ENCODE assay signal across 9 cellular contexts in the genomic region with DNA sequence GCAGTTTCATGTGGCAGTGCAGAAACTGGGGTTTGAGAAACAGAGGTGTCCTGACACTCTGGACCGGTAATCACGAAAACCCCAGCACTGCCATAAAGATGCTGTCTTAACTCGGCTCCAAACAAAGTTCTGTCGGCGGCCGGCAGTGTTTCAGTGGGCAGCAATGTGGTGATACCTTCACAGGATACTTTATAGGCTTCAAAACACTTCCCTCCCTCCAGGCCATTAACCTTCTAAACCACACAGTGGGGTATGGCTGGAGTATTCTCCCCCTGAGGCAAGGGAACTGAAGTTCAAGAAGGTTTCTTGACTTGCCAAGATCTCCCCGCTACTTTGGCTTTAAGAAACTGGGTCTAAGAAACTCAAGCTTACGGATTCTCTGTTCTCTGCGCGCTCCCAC. TPM values are rescaled to one million over a fixed set of nuclear protein-coding genes. Genes with fewer than 3 reads are reported as not detected.
DNase-seq lines count a peak whose midpoint lies in the region; ATAC-seq and TF ChIP-seq lines count a peak whose summit lies in the region.
"Had no signal": no experiment of that assay in that cellular context is flagged by ENCODE, and none has a peak within 500 bp of the region (broad histone marks: within the 10 kb centered on the region; RNA-seq: fewer than 3 reads in every experiment).

No MANE protein-coding gene starts in this region.

- peaks cover 69% of the 10 kb centered on the region for H3K79me2 ChIP-seq in SU-DHL-6 (ENCODE audit: insufficient read depth, low read length)

- POLR2A ChIA-PET in activated CD4-positive, alpha-beta memory T cell treated with anti-CD3 and anti-CD28 coated beads for 36 hours (lab: Charles Lee), result no interaction called here
- POLR2A ChIA-PET in activated CD4-positive, alpha-beta memory T cell treated with anti-CD3 and anti-CD28 coated beads, Interleukin-2, amount 10 ng/mL, durations not matched to agents 7 days and 5 days (lab: Charles Lee), result no interaction called here

- H3K9me3 ChIP-seq in SU-DHL-6 (ENCODE audit: insufficient read depth, low read length), result no peaks in the 10 kb centered on the region
- no peaks in the 10 kb centered on the region for H3K9me3 ChIP-seq in subcutaneous abdominal adipose tissue (ENCODE audit: control insufficient read depth in 5 of 5, low read length in 5 of 5)

- H3K27me3 ChIP-seq in SU-DHL-6 (ENCODE audit: low read length), result no peaks in the 10 kb centered on the region
- H3K27me3 ChIP-seq in subcutaneous abdominal adipose tissue (ENCODE audit: control insufficient read depth in 5 of 5, insufficient read depth in 4 of 5, low read length in 5 of 5), result peaks cover 12 to 25% (median 13%) of the 10 kb centered on the region in 5 donors

- H3K36me3 Mint-ChIP-seq in activated CD4-positive, alpha-beta memory T cell treated with anti-CD3 and anti-CD28 coated beads for 36 hours, result no peaks in the 10 kb centered on the region
- H3K36me3 Mint-ChIP-seq in activated CD4-positive, alpha-beta memory T cell treated with anti-CD3 and anti-CD28 coated beads, Interleukin-2, amount 10 ng/mL, durations not matched to agents 7 days and 5 days (ENCODE audit: low read depth), result no peaks in the 10 kb centered on the region

- no peak for TF ChIP-seq CTCF in SU-DHL-6 (IDR thresholded peaks at IDR 0.05; ENCODE audit: insufficient read depth, low read length, poor library complexity, severe bottlenecking)

- H3K4me3 ChIP-seq in SU-DHL-6 (ENCODE audit: insufficient read depth, low read length, poor library complexity, severe bottlenecking) (peak overlapping the region; percentile 83), subcutaneous abdominal adipose tissue (ENCODE audit: low read depth in 1 of 5, low read length in 5 of 5) (peak overlapping the region in 3 of 5 donors; percentile 39 to 47 (median 39))

- intact Hi-C loops in activated CD4-positive, alpha-beta memory T cell treated with anti-CD3 and anti-CD28 coated beads for 36 hours (cut with micrococcal nuclease), result no loop called here

- peak overlapping the region; percentile 94 for H3K4me2 ChIP-seq in SU-DHL-6 (ENCODE audit: low read depth, low read length, poor library complexity, severe bottlenecking)

- peak overlapping the region; percentile 87 for H3K27ac ChIP-seq in SU-DHL-6 (ENCODE audit: low read depth, low read length)
- H3K27ac ChIP-seq in subcutaneous abdominal adipose tissue (ENCODE audit: low read depth, low read length), result no peak overlapping the region

- peak overlapping the region; percentile 83 for H3K9ac ChIP-seq in SU-DHL-6 (ENCODE audit: low read length)
- no peak overlapping the region for H3K9ac ChIP-seq in subcutaneous abdominal adipose tissue (ENCODE audit: low read length in 5 of 5)

- H3K9me3 Mint-ChIP-seq in activated CD4-positive, alpha-beta memory T cell treated with anti-CD3 and anti-CD28 coated beads for 36 hours, result no peaks in the 10 kb centered on the region
- H3K9me3 Mint-ChIP-seq in activated CD4-positive, alpha-beta memory T cell treated with anti-CD3 and anti-CD28 coated beads, Interleukin-2, amount 10 ng/mL, durations not matched to agents 7 days and 5 days, result no peaks in the 10 kb centered on the region

- no peaks in the 10 kb centered on the region for H3K36me3 ChIP-seq in SU-DHL-6 (ENCODE audit: low read length)
- H3K36me3 ChIP-seq in subcutaneous abdominal adipose tissue (ENCODE audit: control insufficient read depth in 5 of 5, insufficient read depth in 5 of 5, low read length in 5 of 5), result no peaks in the 10 kb centered on the region

- H3K9me2 ChIP-seq in SU-DHL-6 (replicated peaks; ENCODE audit: insufficient read depth, low read length), result no peaks in the 10 kb centered on the region

- no peak overlapping the region for H2AFZ ChIP-seq in SU-DHL-6 (ENCODE audit: low read depth, low read length, severe bottlenecking)

- no peak overlapping the region for H3K27ac Mint-ChIP-seq in activated CD4-positive, alpha-beta memory T cell treated with anti-CD3 and anti-CD28 coated beads for 36 hours
- H3K27ac Mint-ChIP-seq in activated CD4-positive, alpha-beta memory T cell treated with anti-CD3 and anti-CD28 coated beads, Interleukin-2, amount 10 ng/mL, durations not matched to agents 7 days and 5 days, result no peak overlapping the region

- no peak for DNase-seq in activated CD4-positive, alpha-beta memory T cell treated with anti-CD3 and anti-CD28 coated beads for 36 hours
- no peak for DNase-seq in activated CD4-positive, alpha-beta memory T cell treated with anti-CD3 and anti-CD28 coated beads, Interleukin-2, amount 10 ng/mL, durations not matched to agents 7 days and 5 days
- DNase-seq in islet precursor cell (peak; percentile 76), NCI-H524 (lab: John Stamatoyannopoulos, UW) (no peak), epidermal melanocyte (ENCODE audit: insufficient read length, low spot score) (no peak)

- peak overlapping the region; percentile 0 for H3K4me3 Mint-ChIP-seq in activated CD4-positive, alpha-beta memory T cell treated with anti-CD3 and anti-CD28 coated beads for 36 hours
- H3K4me3 Mint-ChIP-seq in activated CD4-positive, alpha-beta memory T cell treated with anti-CD3 and anti-CD28 coated beads, Interleukin-2, amount 10 ng/mL, durations not matched to agents 7 days and 5 days, result no peak overlapping the region

- no peak for ATAC-seq in GM21825 (IDR thresholded peaks at IDR 0.05; ENCODE audit: unreplicated experiment)

- CTCF ChIA-PET in activated CD4-positive, alpha-beta memory T cell treated with anti-CD3 and anti-CD28 coated beads for 36 hours (lab: Charles Lee), result no interaction called here
- CTCF ChIA-PET in activated CD4-positive, alpha-beta memory T cell treated with anti-CD3 and anti-CD28 coated beads, Interleukin-2, amount 10 ng/mL, durations not matched to agents 7 days and 5 days (lab: Charles Lee), result no interaction called here

- no peaks in the 10 kb centered on the region for H4K20me1 ChIP-seq in SU-DHL-6 (ENCODE audit: low read depth, low read length)

- H3K4me1 Mint-ChIP-seq in activated CD4-positive, alpha-beta memory T cell treated with anti-CD3 and anti-CD28 coated beads for 36 hours (ENCODE audit: low read depth), result peaks cover 25% of the 10 kb centered on the region
- H3K4me1 Mint-ChIP-seq in activated CD4-positive, alpha-beta memory T cell treated with anti-CD3 and anti-CD28 coated beads, Interleukin-2, amount 10 ng/mL, durations not matched to agents 7 days and 5 days, result peaks cover 21% of the 10 kb centered on the region

- H3K27me3 Mint-ChIP-seq in activated CD4-positive, alpha-beta memory T cell treated with anti-CD3 and anti-CD28 coated beads for 36 hours, result peaks cover 39% of the 10 kb centered on the region
- peaks cover 46% of the 10 kb centered on the region for H3K27me3 Mint-ChIP-seq in activated CD4-positive, alpha-beta memory T cell treated with anti-CD3 and anti-CD28 coated beads, Interleukin-2, amount 10 ng/mL, durations not matched to agents 7 days and 5 days

- H3F3A ChIP-seq in SU-DHL-6 (ENCODE audit: insufficient read depth), result peaks cover 62% of the 10 kb centered on the region

- H3K4me1 ChIP-seq in subcutaneous abdominal adipose tissue (ENCODE audit: control insufficient read depth in 5 of 5, insufficient read depth in 5 of 5, low read length in 5 of 5), result peaks cover 4 to 22% (median 19%) of the 10 kb centered on the region in 5 donors

RNA-seq across cellular contexts. Expression of gene RUBCNL, which starts 1.1 kb away (rescaled TPM):
- total RNA-seq in activated CD4-positive, alpha-beta memory T cell treated with anti-CD3 and anti-CD28 coated beads for 36 hours, result under 1 TPM; 0.73 to 0.74 TPM
- total RNA-seq in activated CD4-positive, alpha-beta memory T cell treated with anti-CD3 and anti-CD28 coated beads, Interleukin-2, amount 10 ng/mL, durations not matched to agents 7 days and 5 days, result not detected
- total RNA-seq: bronchial epithelial cell had no signal
